19 cellular contexts compared by ENCODE assay signal in genomic region chr21:35015435-35016024, GRCh38. TPM values are rescaled to one million over a fixed set of nuclear protein-coding genes. Genes with fewer than 3 reads are reported as not detected.
DNase-seq lines count a peak whose midpoint lies in the region; ATAC-seq and TF ChIP-seq lines count a peak whose summit lies in the region.
"Had no signal": no experiment of that assay in that cellular context is flagged by ENCODE, and none has a peak within 500 bp of the region (broad histone marks: within the 10 kb centered on the region; RNA-seq: fewer than 3 reads in every experiment).

No MANE protein-coding gene starts in this region.

- H3K4me3 Mint-ChIP-seq in activated CD4-positive, alpha-beta T cell treated with anti-CD3 and anti-CD28 coated beads, Interleukin-2, amount 10 ng/mL, durations not matched to agents 24 days and 14 days, result peak overlapping the region; percentile 16
- peak overlapping the region in 4 of 7 donors; percentile 0 to 14 (median 2) for H3K4me3 Mint-ChIP-seq in CD8-positive, alpha-beta memory T cell
- H3K4me3 Mint-ChIP-seq in osteocyte (ENCODE audit: unreplicated experiment), result no peak overlapping the region
- H3K4me3 Mint-ChIP-seq: dendritic cell treated with granulocyte-macrophage colony-stimulating factor and Interleukin-4, amounts not matched to agents 40 ng/mL and 50 ng/mL, for 4 days had no signal

- no peak overlapping the region for H3K4me3 ChIP-seq in CD8-positive, alpha-beta memory T cell (ENCODE audit: low read length)
- H3K4me3 ChIP-seq: gastroesophageal sphincter, left ventricle myocardium inferior, pancreas, uterus had no signal

- peaks cover 56% of the 10 kb centered on the region for H3K4me1 Mint-ChIP-seq in activated CD4-positive, alpha-beta T cell treated with anti-CD3 and anti-CD28 coated beads, Interleukin-2, amount 10 ng/mL, durations not matched to agents 24 days and 14 days
- peaks cover 80 to 97% (median 90%) of the 10 kb centered on the region in 3 donors for H3K4me1 Mint-ChIP-seq in CD8-positive, alpha-beta memory T cell
- peaks cover 5% of the 10 kb centered on the region for H3K4me1 Mint-ChIP-seq in osteocyte (ENCODE audit: unreplicated experiment)

- no peak for ATAC-seq in HG03045 (IDR thresholded peaks at IDR 0.05; ENCODE audit: unreplicated experiment)
- ATAC-seq: gastroesophageal sphincter, pancreas had no signal

- CTCF ChIA-PET in CD8-positive, alpha-beta memory T cell (lab: Charles Lee), result interaction anchor here (1.4 to 3.1 kb wide), 2 partner anchors 11 to 126 kb away, joined by 4 to 8 read pairs; no protein-coding TSS in a partner anchor

- H3K27me3 Mint-ChIP-seq in activated CD4-positive, alpha-beta T cell treated with anti-CD3 and anti-CD28 coated beads, Interleukin-2, amount 10 ng/mL, durations not matched to agents 24 days and 14 days, result no peaks in the 10 kb centered on the region
- H3K27me3 Mint-ChIP-seq in CD8-positive, alpha-beta memory T cell, result no peaks in the 10 kb centered on the region
- H3K27me3 Mint-ChIP-seq in osteocyte (ENCODE audit: unreplicated experiment), result no peaks in the 10 kb centered on the region
- H3K27me3 Mint-ChIP-seq: dendritic cell treated with granulocyte-macrophage colony-stimulating factor and Interleukin-4, amounts not matched to agents 40 ng/mL and 50 ng/mL, for 4 days had no signal

- intact Hi-C loops in activated CD4-positive, alpha-beta T cell treated with anti-CD3 and anti-CD28 coated beads, Interleukin-2, amount 10 ng/mL, durations not matched to agents 24 days and 14 days (cut with micrococcal nuclease), result no loop called here

- no peak for TF ChIP-seq CTCF in osteocyte (IDR thresholded peaks at IDR 0.05)

- POLR2A ChIA-PET in CD8-positive, alpha-beta memory T cell (lab: Charles Lee), result interaction anchor here (0.6 to 1.3 kb wide), 2 partner anchors 10 to 150 kb away, joined by 3 to 5 read pairs; no protein-coding TSS in a partner anchor

- H3K9me3 ChIP-seq in CD8-positive, alpha-beta memory T cell (ENCODE audit: low read length), result no peaks in the 10 kb centered on the region
- H3K9me3 ChIP-seq: Caco-2, gastroesophageal sphincter, left ventricle myocardium inferior, pancreas, uterus had no signal

- no peaks in the 10 kb centered on the region for H3K9me3 Mint-ChIP-seq in activated CD4-positive, alpha-beta T cell treated with anti-CD3 and anti-CD28 coated beads, Interleukin-2, amount 10 ng/mL, durations not matched to agents 24 days and 14 days
- no peaks in the 10 kb centered on the region for H3K9me3 Mint-ChIP-seq in CD8-positive, alpha-beta memory T cell
- H3K9me3 Mint-ChIP-seq in osteocyte (ENCODE audit: unreplicated experiment), result no peaks in the 10 kb centered on the region
- H3K9me3 Mint-ChIP-seq: dendritic cell treated with granulocyte-macrophage colony-stimulating factor and Interleukin-4, amounts not matched to agents 40 ng/mL and 50 ng/mL, for 4 days had no signal

- no peaks in the 10 kb centered on the region for H3K27me3 ChIP-seq in CD8-positive, alpha-beta memory T cell (ENCODE audit: insufficient read depth, low read length, poor library complexity, severe bottlenecking)
- H3K27me3 ChIP-seq: brain microvascular endothelial cell, pancreas, uterus had no signal

- no peak overlapping the region for H3K27ac ChIP-seq in CD8-positive, alpha-beta memory T cell (ENCODE audit: low read depth, low read length)
- H3K27ac ChIP-seq: brain microvascular endothelial cell, gastroesophageal sphincter, left ventricle myocardium inferior, pancreas, uterus had no signal

- H3K36me3 Mint-ChIP-seq in activated CD4-positive, alpha-beta T cell treated with anti-CD3 and anti-CD28 coated beads, Interleukin-2, amount 10 ng/mL, durations not matched to agents 24 days and 14 days (ENCODE audit: low read depth), result peaks cover 32% of the 10 kb centered on the region
- peaks cover 0 to 38% (median 8%) of the 10 kb centered on the region in 3 donors for H3K36me3 Mint-ChIP-seq in CD8-positive, alpha-beta memory T cell
- no peaks in the 10 kb centered on the region for H3K36me3 Mint-ChIP-seq in osteocyte (ENCODE audit: unreplicated experiment)

- peaks cover 71% of the 10 kb centered on the region for H3K4me1 ChIP-seq in CD8-positive, alpha-beta memory T cell (ENCODE audit: insufficient read depth, low read length)
- H3K4me1 ChIP-seq: gastroesophageal sphincter, left ventricle myocardium inferior, uterus had no signal

- no peaks in the 10 kb centered on the region for H3K36me3 ChIP-seq in CD8-positive, alpha-beta memory T cell (ENCODE audit: insufficient read depth, low read length)
- H3K36me3 ChIP-seq: brain microvascular endothelial cell, gastroesophageal sphincter, left ventricle myocardium inferior, pancreas, uterus had no signal

- DNase-seq in activated CD4-positive, alpha-beta T cell treated with anti-CD3 and anti-CD28 coated beads, Interleukin-2, amount 10 ng/mL, durations not matched to agents 24 days and 14 days, result peak; percentile 68
- no peak for DNase-seq in activated CD4-positive, alpha-beta T cell treated with anti-CD3 and anti-CD28 coated beads for 1 hour
- peak in 1 of 5 donors; percentile 58 for DNase-seq in CD8-positive, alpha-beta memory T cell
- peak; percentile 43 for DNase-seq in activated naive CD4-positive, alpha-beta T cell treated with anti-CD3 and anti-CD28 coated beads, Interleukin-2, amount 50 U/mL, for 16 hours
- DNase-seq in osteocyte (ENCODE audit: extremely low spot score, unreplicated experiment), result peak; percentile 7
- DNase-seq in AG08396 (ENCODE audit: low spot score), result no peak
- DNase-seq in anterior cingulate cortex (lab: John Stamatoyannopoulos, UW), result no peak
- DNase-seq: activated gamma-delta T cell, brain microvascular endothelial cell, Caco-2, IMR-90, left ventricle myocardium inferior, NCI-H1092, NCI-H2171 treated with DMSO at 0.1 percent for 48 hours, pancreas, uterus had no signal

- peak overlapping the region; percentile 44 for H3K27ac Mint-ChIP-seq in activated CD4-positive, alpha-beta T cell treated with anti-CD3 and anti-CD28 coated beads, Interleukin-2, amount 10 ng/mL, durations not matched to agents 24 days and 14 days
- peak overlapping the region; percentile 7 to 95 (median 42) for H3K27ac Mint-ChIP-seq in CD8-positive, alpha-beta memory T cell
- H3K27ac Mint-ChIP-seq in osteocyte (ENCODE audit: unreplicated experiment), result no peak overlapping the region
- H3K27ac Mint-ChIP-seq: dendritic cell treated with granulocyte-macrophage colony-stimulating factor and Interleukin-4, amounts not matched to agents 40 ng/mL and 50 ng/mL, for 4 days had no signal

RNA-seq across cellular contexts. Expression of gene RUNX1, which starts 33.6 kb away (rescaled TPM):
- total RNA-seq in activated CD4-positive, alpha-beta T cell treated with anti-CD3 and anti-CD28 coated beads, Interleukin-2, amount 10 ng/mL, durations not matched to agents 24 days and 14 days, result 100 and 101 TPM in 2 replicates
- 10 to 100 TPM; 40.3 to 41.5 TPM for total RNA-seq in CD8-positive, alpha-beta memory T cell
- 22.0 TPM for polyA plus RNA-seq in CD8-positive, alpha-beta memory T cell
- 23.6 and 23.9 TPM in 2 replicates for total RNA-seq in osteocyte

Comparison
In these comparisons a context has a peak if more than half of its experiments do, and no peak if none do; other contexts are left out.
1. DNase-seq: peak in activated CD4-positive, alpha-beta T cell treated with anti-CD3 and anti-CD28 coated beads, Interleukin-2, amount 10 ng/mL, durations not matched to agents 24 days and 14 days (single experiment), activated naive CD4-positive, alpha-beta T cell treated with anti-CD3 and anti-CD28 coated beads, Interleukin-2, amount 50 U/mL, for 16 hours (single experiment) and osteocyte (single experiment); none in activated CD4-positive, alpha-beta T cell treated with anti-CD3 and anti-CD28 coated beads for 1 hour (single experiment), AG08396 (single experiment) and anterior cingulate cortex (0 of 58).